In the genomic region with DNA sequence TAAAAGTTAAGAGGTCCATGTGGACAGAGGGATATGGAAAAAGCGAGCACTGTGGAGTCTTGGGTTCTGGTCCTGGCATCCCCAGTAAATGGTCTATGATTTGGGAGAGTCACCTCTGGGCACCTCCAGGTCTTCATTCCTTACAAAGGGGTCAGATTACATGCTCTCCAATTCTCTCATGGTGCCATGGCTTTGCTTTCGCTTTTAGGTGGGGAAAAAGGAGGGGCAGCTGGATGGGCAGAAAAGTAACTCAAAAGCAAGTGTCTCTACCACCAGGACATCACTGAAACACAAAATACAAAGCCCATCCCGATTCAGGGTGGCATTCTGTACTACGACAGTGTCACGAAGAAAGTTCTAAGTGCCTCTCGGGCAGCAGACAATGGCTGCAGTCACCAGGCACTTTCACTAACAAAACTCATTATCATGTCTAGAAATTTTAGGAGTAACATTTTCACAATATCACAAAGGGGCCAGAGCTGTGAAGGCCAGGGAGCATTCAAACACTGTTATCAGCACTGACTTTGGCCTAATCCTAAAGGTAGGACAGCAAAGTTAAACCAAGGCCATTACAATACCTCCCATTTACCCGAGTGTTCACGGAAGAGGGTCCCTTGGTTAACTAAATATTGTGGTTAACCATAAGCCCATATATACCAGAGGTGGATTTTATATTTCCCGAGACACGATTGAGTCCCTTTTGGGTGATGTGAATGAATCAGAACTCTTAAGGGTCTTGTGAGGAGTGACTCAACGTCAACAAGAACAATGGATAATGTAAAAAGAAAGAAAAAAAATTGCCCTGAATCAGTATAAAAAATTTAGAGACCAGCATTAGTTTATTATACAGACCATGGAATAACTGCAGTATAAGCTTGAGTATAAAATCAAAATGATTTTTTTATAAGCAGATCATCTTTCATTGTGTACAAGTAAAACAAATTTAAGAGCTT, we compare ENCODE assay signal across 1 cellular context.
A peak's percentile ranks its signal among the peaks of the same experiment; 100 is the strongest.
TF ChIP-seq lines count a peak whose summit lies in the region.

No MANE protein-coding gene starts in this region.

TF ChIP-seq in HepG2, 621 proteins besides CTCF, POLR2A, EP300 and RAD21:
- TF ChIP-seq, protein P1, sequence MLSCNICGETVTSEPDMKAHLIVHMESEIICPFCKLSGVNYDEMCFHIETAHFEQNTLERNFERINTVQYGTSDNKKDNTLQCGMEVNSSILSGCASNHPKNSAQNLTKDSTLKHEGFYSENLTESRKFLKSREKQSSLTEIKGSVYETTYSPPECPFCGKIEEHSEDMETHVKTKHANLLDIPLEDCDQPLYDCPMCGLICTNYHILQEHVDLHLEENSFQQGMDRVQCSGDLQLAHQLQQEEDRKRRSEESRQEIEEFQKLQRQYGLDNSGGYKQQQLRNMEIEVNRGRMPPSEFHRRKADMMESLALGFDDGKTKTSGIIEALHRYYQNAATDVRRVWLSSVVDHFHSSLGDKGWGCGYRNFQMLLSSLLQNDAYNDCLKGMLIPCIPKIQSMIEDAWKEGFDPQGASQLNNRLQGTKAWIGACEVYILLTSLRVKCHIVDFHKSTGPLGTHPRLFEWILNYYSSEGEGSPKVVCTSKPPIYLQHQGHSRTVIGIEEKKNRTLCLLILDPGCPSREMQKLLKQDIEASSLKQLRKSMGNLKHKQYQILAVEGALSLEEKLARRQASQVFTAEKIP (CRISPR knock-in tag; IDR thresholded peaks at IDR 0.05; ENCODE audit: borderline replicate concordance) = no peak
- 0 out of 2 replicates have a peak, but pooled peaks have one; percentile 26 for TF ChIP-seq PITX1 (CRISPR knock-in tag; IDR thresholded peaks at IDR 0.05)
- 0 out of 2 replicates have a peak, but pooled peaks have one; percentile 18 for TF ChIP-seq CREM (IDR thresholded peaks at IDR 0.05)
- TF ChIP-seq CREM (CRISPR knock-in tag; IDR thresholded peaks at IDR 0.05) = no peak
- no peak for TF ChIP-seq REL (CRISPR knock-in tag; conservative IDR thresholded peaks at IDR 0.05)
- no peak for TF ChIP-seq ZNF501 (CRISPR knock-in tag; IDR thresholded peaks at IDR 0.05)
- 0 out of 2 replicates have a peak, but pooled peaks have one; percentile 43 for TF ChIP-seq ZSCAN29 (CRISPR knock-in tag; conservative IDR thresholded peaks at IDR 0.05)
- no peak for TF ChIP-seq PAF1 (CRISPR knock-in tag; IDR thresholded peaks at IDR 0.05)
- peak; percentile 65; the same call in 1 of the 2 replicates for TF ChIP-seq SALL2 (CRISPR knock-in tag; IDR thresholded peaks at IDR 0.05)
- TF ChIP-seq FOXA3 (CRISPR knock-in tag; IDR thresholded peaks at IDR 0.05) = 0 out of 2 replicates have a peak, but pooled peaks have one; percentile 19
- peak; percentile 44; the same call in 1 of the 2 replicates for TF ChIP-seq BCL6 (CRISPR knock-in tag; IDR thresholded peaks at IDR 0.05)
- no peak for TF ChIP-seq CBX5 (CRISPR knock-in tag; IDR thresholded peaks at IDR 0.05; ENCODE audit: borderline replicate concordance)
- TF ChIP-seq SOX5 (CRISPR knock-in tag; IDR thresholded peaks at IDR 0.05; ENCODE audit: borderline replicate concordance) = 0 out of 2 replicates have a peak, but pooled peaks have one; percentile 16
- no peak for TF ChIP-seq TBL1XR1 (IDR thresholded peaks at IDR 0.05; ENCODE audit: borderline replicate concordance, low read length, partially characterized antibody)
- TF ChIP-seq SOX13 (IDR thresholded peaks at IDR 0.05) = 0 out of 2 replicates have a peak, but pooled peaks have one; percentile 23
- peak in 1 of 2 experiments; percentile 70; a peak in 2 of 4 replicates for TF ChIP-seq SOX13 (CRISPR knock-in tag; conservative IDR thresholded peaks at IDR 0.05 in 1 of 2, IDR thresholded peaks at IDR 0.05 in 1 of 2)
- TF ChIP-seq HNF4A (CRISPR knock-in tag; IDR thresholded peaks at IDR 0.05) = peak; percentile 49
- peak; percentile 35; the same call in 1 of the 2 replicates for TF ChIP-seq ISL2 (CRISPR knock-in tag; IDR thresholded peaks at IDR 0.05)
- TF ChIP-seq, protein P2, sequence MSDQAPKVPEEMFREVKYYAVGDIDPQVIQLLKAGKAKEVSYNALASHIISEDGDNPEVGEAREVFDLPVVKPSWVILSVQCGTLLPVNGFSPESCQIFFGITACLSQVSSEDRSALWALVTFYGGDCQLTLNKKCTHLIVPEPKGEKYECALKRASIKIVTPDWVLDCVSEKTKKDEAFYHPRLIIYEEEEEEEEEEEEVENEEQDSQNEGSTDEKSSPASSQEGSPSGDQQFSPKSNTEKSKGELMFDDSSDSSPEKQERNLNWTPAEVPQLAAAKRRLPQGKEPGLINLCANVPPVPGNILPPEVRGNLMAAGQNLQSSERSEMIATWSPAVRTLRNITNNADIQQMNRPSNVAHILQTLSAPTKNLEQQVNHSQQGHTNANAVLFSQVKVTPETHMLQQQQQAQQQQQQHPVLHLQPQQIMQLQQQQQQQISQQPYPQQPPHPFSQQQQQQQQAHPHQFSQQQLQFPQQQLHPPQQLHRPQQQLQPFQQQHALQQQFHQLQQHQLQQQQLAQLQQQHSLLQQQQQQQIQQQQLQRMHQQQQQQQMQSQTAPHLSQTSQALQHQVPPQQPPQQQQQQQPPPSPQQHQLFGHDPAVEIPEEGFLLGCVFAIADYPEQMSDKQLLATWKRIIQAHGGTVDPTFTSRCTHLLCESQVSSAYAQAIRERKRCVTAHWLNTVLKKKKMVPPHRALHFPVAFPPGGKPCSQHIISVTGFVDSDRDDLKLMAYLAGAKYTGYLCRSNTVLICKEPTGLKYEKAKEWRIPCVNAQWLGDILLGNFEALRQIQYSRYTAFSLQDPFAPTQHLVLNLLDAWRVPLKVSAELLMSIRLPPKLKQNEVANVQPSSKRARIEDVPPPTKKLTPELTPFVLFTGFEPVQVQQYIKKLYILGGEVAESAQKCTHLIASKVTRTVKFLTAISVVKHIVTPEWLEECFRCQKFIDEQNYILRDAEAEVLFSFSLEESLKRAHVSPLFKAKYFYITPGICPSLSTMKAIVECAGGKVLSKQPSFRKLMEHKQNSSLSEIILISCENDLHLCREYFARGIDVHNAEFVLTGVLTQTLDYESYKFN (CRISPR knock-in tag; conservative IDR thresholded peaks at IDR 0.05) = 0 out of 2 replicates have a peak, but pooled peaks have one; percentile 24
- peak; percentile 44; the same call in 1 of the 2 replicates for TF ChIP-seq TBX2 (CRISPR knock-in tag; IDR thresholded peaks at IDR 0.05; ENCODE audit: borderline replicate concordance)
- TF ChIP-seq ZNF17 (CRISPR knock-in tag; IDR thresholded peaks at IDR 0.05) = no peak
- TF ChIP-seq, protein P3, sequence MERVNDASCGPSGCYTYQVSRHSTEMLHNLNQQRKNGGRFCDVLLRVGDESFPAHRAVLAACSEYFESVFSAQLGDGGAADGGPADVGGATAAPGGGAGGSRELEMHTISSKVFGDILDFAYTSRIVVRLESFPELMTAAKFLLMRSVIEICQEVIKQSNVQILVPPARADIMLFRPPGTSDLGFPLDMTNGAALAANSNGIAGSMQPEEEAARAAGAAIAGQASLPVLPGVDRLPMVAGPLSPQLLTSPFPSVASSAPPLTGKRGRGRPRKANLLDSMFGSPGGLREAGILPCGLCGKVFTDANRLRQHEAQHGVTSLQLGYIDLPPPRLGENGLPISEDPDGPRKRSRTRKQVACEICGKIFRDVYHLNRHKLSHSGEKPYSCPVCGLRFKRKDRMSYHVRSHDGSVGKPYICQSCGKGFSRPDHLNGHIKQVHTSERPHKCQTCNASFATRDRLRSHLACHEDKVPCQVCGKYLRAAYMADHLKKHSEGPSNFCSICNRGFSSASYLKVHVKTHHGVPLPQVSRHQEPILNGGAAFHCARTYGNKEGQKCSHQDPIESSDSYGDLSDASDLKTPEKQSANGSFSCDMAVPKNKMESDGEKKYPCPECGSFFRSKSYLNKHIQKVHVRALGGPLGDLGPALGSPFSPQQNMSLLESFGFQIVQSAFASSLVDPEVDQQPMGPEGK (CRISPR knock-in tag; IDR thresholded peaks at IDR 0.05) = peak; percentile 23; the same call in 1 of the 2 replicates
- peak; percentile 33; the same call in 1 of the 2 replicates for TF ChIP-seq RBFOX2 (IDR thresholded peaks at IDR 0.05; ENCODE audit: low read depth, low read length)
- 0 out of 2 replicates have a peak, but pooled peaks have one; percentile 25 for TF ChIP-seq HDAC2 (CRISPR knock-in tag; IDR thresholded peaks at IDR 0.05)
